9 cellular contexts compared by ENCODE assay signal in the genomic region with DNA sequence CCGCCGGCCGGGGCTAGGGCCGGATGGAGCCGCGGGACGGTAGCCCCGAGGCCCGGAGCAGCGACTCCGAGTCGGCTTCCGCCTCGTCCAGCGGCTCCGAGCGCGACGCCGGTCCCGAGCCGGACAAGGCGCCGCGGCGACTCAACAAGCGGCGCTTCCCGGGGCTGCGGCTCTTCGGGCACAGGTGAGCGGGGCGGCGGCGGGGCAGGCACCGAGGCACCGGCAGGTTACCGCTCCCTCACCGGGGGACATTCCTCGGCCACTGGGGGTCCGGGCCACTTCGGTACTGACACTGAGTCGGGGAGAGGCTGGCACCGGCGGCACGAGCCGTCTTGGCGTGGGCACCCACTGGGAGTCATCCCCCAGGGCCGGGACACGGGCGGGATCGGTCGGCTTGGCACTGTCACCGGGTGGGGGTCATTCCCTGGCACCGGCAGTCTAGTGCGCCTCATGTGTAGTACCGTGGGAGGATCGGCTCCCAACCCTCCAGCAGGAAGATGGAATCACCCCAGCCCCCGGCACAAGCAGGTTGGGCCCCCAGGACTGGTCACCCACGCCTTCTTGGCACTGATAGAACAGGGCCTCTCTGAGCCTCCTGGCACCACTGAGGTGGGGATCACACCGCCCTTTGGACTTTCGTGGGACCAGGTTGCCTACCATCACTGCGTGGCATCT. TPM values are rescaled to one million over a fixed set of nuclear protein-coding genes. Genes with fewer than 3 reads are reported as not detected.
DNase-seq lines count a peak whose midpoint lies in the region; ATAC-seq and TF ChIP-seq lines count a peak whose summit lies in the region.
"Had no signal": no experiment of that assay in that cellular context is flagged by ENCODE, and none has a peak within 500 bp of the region (broad histone marks: within the 10 kb centered on the region; RNA-seq: fewer than 3 reads in every experiment).

No MANE protein-coding gene starts in this region.

- CTCF ChIA-PET in CD4-positive, alpha-beta T cell (lab: Charles Lee) = interaction anchor here (0.6 to 5.2 kb wide), 14 partner anchors 8 to 258 kb away, joined by 3 to 34 read pairs (median 7); no protein-coding TSS in a partner anchor

- POLR2A ChIA-PET in CD4-positive, alpha-beta T cell (lab: Charles Lee) = interaction anchor here (1.0 to 14.3 kb wide), 10 partner anchors 9 to 246 kb away, joined by 3 to 266 read pairs (median 8); a partner anchor contains a TSS

- no peaks in the 10 kb centered on the region for H3K36me3 ChIP-seq in heart right ventricle

- H3K4me3 Mint-ChIP-seq in CD4-positive, alpha-beta T cell = peak overlapping the region; percentile 95
- peak overlapping the region; percentile 92 to 98 for H3K4me3 Mint-ChIP-seq in activated T-cell treated with anti-CD3 and anti-CD28 coated beads, Interleukin-2, amount 50 U/mL, for 72 hours

- H3K4me1 Mint-ChIP-seq in CD4-positive, alpha-beta T cell (ENCODE audit: low read depth) = peaks cover 83% of the 10 kb centered on the region
- H3K4me1 Mint-ChIP-seq in activated T-cell treated with anti-CD3 and anti-CD28 coated beads, Interleukin-2, amount 50 U/mL, for 72 hours (ENCODE audit: low read depth) = peaks cover 81% of the 10 kb centered on the region

- no peaks in the 10 kb centered on the region for H3K27me3 Mint-ChIP-seq in CD4-positive, alpha-beta T cell
- H3K27me3 Mint-ChIP-seq in activated T-cell treated with anti-CD3 and anti-CD28 coated beads, Interleukin-2, amount 50 U/mL, for 72 hours (ENCODE audit: low read depth) = no peaks in the 10 kb centered on the region

- intact Hi-C loops in CD4-positive, alpha-beta T cell (cut with DNase I, micrococcal nuclease) = loop anchor here (1.0 to 10.0 kb wide), 4 partner anchors 15 to 225 kb away; a partner anchor contains a TSS
- intact Hi-C loops in heart right ventricle (cut with DNase I) = loop anchor here in 1 of 10 donors (2.0 kb wide), 1 partner anchor 15 kb away; no protein-coding TSS in a partner anchor

- H3K9me3 ChIP-seq in CD4-positive, alpha-beta T cell (ENCODE audit: control insufficient read depth, low read length) = no peaks in the 10 kb centered on the region
- H3K9me3 ChIP-seq in heart right ventricle = no peaks in the 10 kb centered on the region

- H3K36me3 Mint-ChIP-seq in CD4-positive, alpha-beta T cell (ENCODE audit: low read depth) = peaks cover 30% of the 10 kb centered on the region
- H3K36me3 Mint-ChIP-seq in activated T-cell treated with anti-CD3 and anti-CD28 coated beads, Interleukin-2, amount 50 U/mL, for 72 hours (ENCODE audit: insufficient read depth in 2 of 2) = peaks cover 0 to 1% of the 10 kb centered on the region in 2 donors

- H3K27ac Mint-ChIP-seq in CD4-positive, alpha-beta T cell = peak overlapping the region; percentile 89
- H3K27ac Mint-ChIP-seq in activated T-cell treated with anti-CD3 and anti-CD28 coated beads, Interleukin-2, amount 50 U/mL, for 72 hours = no peak overlapping the region

- no peak for TF ChIP-seq CTCF in CD4-positive, alpha-beta T cell (IDR thresholded peaks at IDR 0.05)
- no peak for TF ChIP-seq CTCF in heart right ventricle (IDR thresholded peaks at IDR 0.05)

- WGBS in heart right ventricle, 2 donors = 2 to 22% methylated on average over 60 to 63 of the region's 63 CpGs

- peak in 1 of 10 experiments; percentile 47 for DNase-seq in CD4-positive, alpha-beta T cell
- DNase-seq in activated T-cell treated with anti-CD3 and anti-CD28 coated beads, Interleukin-2, amount 50 U/mL, for 72 hours = peak in 1 of 2 donors; percentile 24
- DNase-seq in heart right ventricle = no peak
- no peak for DNase-seq in skeletal muscle cell (ENCODE audit: low read depth)
- no peak for DNase-seq in NCI-H2171 (lab: John Stamatoyannopoulos, UW)
- no peak for DNase-seq in SK-N-DZ (ENCODE audit: low spot score)

- peak overlapping the region; percentile 51 to 94 (median 84) for H3K4me3 ChIP-seq in heart right ventricle
- peak overlapping the region; percentile 75 for H3K4me3 ChIP-seq in skeletal muscle cell (ENCODE audit: low read depth, low read length)

- H3K27me3 ChIP-seq in CD4-positive, alpha-beta T cell (ENCODE audit: control insufficient read depth, insufficient read depth, low read length) = no peaks in the 10 kb centered on the region
- H3K27me3 ChIP-seq in heart right ventricle = no peaks in the 10 kb centered on the region

- no peaks in the 10 kb centered on the region for H3K9me3 Mint-ChIP-seq in CD4-positive, alpha-beta T cell
- H3K9me3 Mint-ChIP-seq in activated T-cell treated with anti-CD3 and anti-CD28 coated beads, Interleukin-2, amount 50 U/mL, for 72 hours = no peaks in the 10 kb centered on the region

- H3K27ac ChIP-seq in CD4-positive, alpha-beta T cell (ENCODE audit: low read depth, low read length) = peak overlapping the region; percentile 73
- H3K27ac ChIP-seq in heart right ventricle = peak overlapping the region in 9 of 10 donors; percentile 49 to 91 (median 73)

- ATAC-seq in CD4-positive, alpha-beta T cell (ENCODE audit: poor library complexity) = no peak
- ATAC-seq in HG02852 (IDR thresholded peaks at IDR 0.05; ENCODE audit: unreplicated experiment) = peak; percentile 0
- ATAC-seq in activated T-cell treated with anti-CD3 and anti-CD28 coated beads, Interleukin-2, amount 50 U/mL, for 72 hours (replicated peaks in 1 of 2) = no peak
- ATAC-seq in heart right ventricle = peak in 2 of 8 donors; percentile 1 to 3
- no peak for ATAC-seq in GM19324 (IDR thresholded peaks at IDR 0.05; ENCODE audit: low FRiP score, unreplicated experiment)

- H3K4me1 ChIP-seq in heart right ventricle = peaks cover 22 to 85% (median 72%) of the 10 kb centered on the region in 9 donors

RNA-seq across cellular contexts. Expression of a gene that starts 0.5 kb away (rescaled TPM):
- total RNA-seq in CD4-positive, alpha-beta T cell = 100 to 1,000 TPM; 159 to 166 TPM
- 10 to 100 TPM; 84.2 to 94.0 TPM for total RNA-seq in activated T-cell treated with anti-CD3 and anti-CD28 coated beads, Interleukin-2, amount 50 U/mL, for 72 hours
- 10 to 100 TPM; 46.4 to 77.9 (median 60.1) TPM for total RNA-seq in heart right ventricle
- polyA plus RNA-seq in heart right ventricle = 100 to 1,000 TPM in 1 of 2 donors, 10 to 100 TPM in 1; 31.9 to 107 TPM
- 54.5 and 58.7 TPM in 2 replicates for polyA plus RNA-seq in SK-N-DZ (2014; cell fraction: cytosol; rRNA removed)
- polyA plus RNA-seq in SK-N-DZ (2014; cell fraction: nucleus; rRNA removed) = 148 and 162 TPM in 2 replicates

RNA-seq across cellular contexts. Expression of a gene that starts 33.7 kb away (rescaled TPM):
- 1 to 10 TPM; 5.5 to 6.5 TPM for total RNA-seq in CD4-positive, alpha-beta T cell
- 10 to 100 TPM; 11.9 to 12.8 TPM for total RNA-seq in activated T-cell treated with anti-CD3 and anti-CD28 coated beads, Interleukin-2, amount 50 U/mL, for 72 hours
- total RNA-seq in heart right ventricle = 10 to 100 TPM in 2 of 10 donors, 1 to 10 TPM in 8; 3.6 to 16.5 (median 5.3) TPM
- polyA plus RNA-seq in heart right ventricle = 1 to 10 TPM; 3.7 to 8.2 TPM
- 2,839 and 3,450 TPM in 2 replicates for polyA plus RNA-seq in SK-N-DZ (2014; cell fraction: cytosol; rRNA removed)
- polyA plus RNA-seq in SK-N-DZ (2014; cell fraction: nucleus; rRNA removed) = 2,101 and 2,397 TPM in 2 replicates

RNA-seq across cellular contexts. Expression of a gene that starts 43.8 kb away (rescaled TPM):
- total RNA-seq in CD4-positive, alpha-beta T cell = 1 to 10 TPM; 3.2 to 3.7 TPM
- total RNA-seq in activated T-cell treated with anti-CD3 and anti-CD28 coated beads, Interleukin-2, amount 50 U/mL, for 72 hours = under 1 TPM; 0.26 to 0.63 TPM
- total RNA-seq in heart right ventricle = under 1 TPM in 2 of 10 donors, not detected in 8; 0.30 to 0.32 TPM
- polyA plus RNA-seq in heart right ventricle = under 1 TPM in 1 of 2 donors, not detected in 1; 0.03 TPM
- 2.3 and 4.6 TPM in 2 replicates for polyA plus RNA-seq in SK-N-DZ (2014; cell fraction: cytosol; rRNA removed)
- 1.6 and 2.3 TPM in 2 replicates for polyA plus RNA-seq in SK-N-DZ (2014; cell fraction: nucleus; rRNA removed)
- total RNA-seq: renal cortical epithelial cell had no signal
